17 cellular contexts compared by ENCODE assay signal in genomic region chrX:97628807-97629596, GRCh38.
A peak's percentile ranks its signal among the peaks of the same experiment; 100 is the strongest.
DNase-seq lines count a peak whose midpoint lies in the region; ATAC-seq, FAIRE-seq and TF ChIP-seq lines count a peak whose summit lies in the region.
"Had no signal": no experiment of that assay in that cellular context is flagged by ENCODE, and none has a peak within 500 bp of the region (broad histone marks: within the 10 kb centered on the region; RNA-seq: fewer than 3 reads in every experiment).

No MANE protein-coding gene starts in this region.

- no peak for TF ChIP-seq POLR2A in right lobe of liver (IDR thresholded peaks at IDR 0.05)

- DNase-seq in GM19239 (ENCODE audit: insufficient read length, low spot score) (no peak), NCI-H69 (lab: John Stamatoyannopoulos, UW) (peak; percentile 63), astrocyte (ENCODE audit: low read depth) (no peak), right lobe of liver (no peak), NCI-H1694 treated with DMSO at 0.1 percent for 48 hours (lab: John Stamatoyannopoulos, UW) (no peak), nephron progenitor cell (no peak)
- no peak for DNase-seq in activated naive CD4-positive, alpha-beta T cell treated with anti-CD3 and anti-CD28 coated beads, Interleukin-2, amount 10 ng/mL, durations not matched to agents 7 days and 5 days
- DNase-seq in activated effector memory CD4-positive, alpha-beta T cell treated with Interleukin-2 at 50 U/mL for 16 hours, result no peak
- DNase-seq: GOT3, KBM-7, NCI-H510A treated with DMSO at 0.1 percent for 48 hours, Right ventricle myocardium superior, T-helper 1 cell, T-helper 9 cell had no signal

- H3K4me2 ChIP-seq in astrocyte (ENCODE audit: low read length), result no peak overlapping the region

- intact Hi-C loops in right lobe of liver (cut with DNase I), result no loop called here

- peak; percentile 75 to 83 (median 79) for ATAC-seq in right lobe of liver

- TF ChIP-seq CTCF in astrocyte (IDR thresholded peaks at IDR 0.05; ENCODE audit: insufficient read depth, low read depth, low read length) (no peak), right lobe of liver (IDR thresholded peaks at IDR 0.05) (no peak), nephron progenitor cell (IDR thresholded peaks at IDR 0.05) (no peak)

- no peaks in the 10 kb centered on the region for H3K9me3 ChIP-seq in astrocyte (ENCODE audit: insufficient read depth, low read depth, low read length)
- H3K9me3 ChIP-seq in right lobe of liver, result no peaks in the 10 kb centered on the region

- H4K20me1 ChIP-seq in astrocyte (ENCODE audit: insufficient read depth, low read length), result no peaks in the 10 kb centered on the region

- H3K27me3 ChIP-seq in astrocyte (ENCODE audit: insufficient read depth, low read length) (no peaks in the 10 kb centered on the region), right lobe of liver (peaks cover 0 to 3% of the 10 kb centered on the region in 2 donors)

- H3K27ac Mint-ChIP-seq in astrocyte (ENCODE audit: unreplicated experiment) (no peak overlapping the region), nephron progenitor cell (no peak overlapping the region)
- H3K27ac Mint-ChIP-seq in activated naive CD4-positive, alpha-beta T cell treated with anti-CD3 and anti-CD28 coated beads, Interleukin-2, amount 10 ng/mL, durations not matched to agents 7 days and 5 days, result no peak overlapping the region
- H3K27ac Mint-ChIP-seq: CD14-positive monocyte had no signal

- H3K4me3 Mint-ChIP-seq in astrocyte (ENCODE audit: unreplicated experiment) (no peak overlapping the region), nephron progenitor cell (no peak overlapping the region)
- H3K4me3 Mint-ChIP-seq in activated naive CD4-positive, alpha-beta T cell treated with anti-CD3 and anti-CD28 coated beads, Interleukin-2, amount 10 ng/mL, durations not matched to agents 7 days and 5 days, result no peak overlapping the region
- H3K4me3 Mint-ChIP-seq: CD14-positive monocyte had no signal

- FAIRE-seq in GM19239 (lab: Jason Lieb, UNC) (peak; percentile 64), astrocyte (lab: Jason Lieb, UNC) (peak; percentile 74)
- FAIRE-seq: G401.6 had no signal

- H3K79me2 ChIP-seq in astrocyte (ENCODE audit: insufficient read depth, low read length), result no peaks in the 10 kb centered on the region

- no peak overlapping the region for H3K27ac ChIP-seq in astrocyte (ENCODE audit: low read depth, low read length)
- H3K27ac ChIP-seq in right lobe of liver, result peak overlapping the region; percentile 11 to 28 (median 14)
- H3K27ac ChIP-seq: SK-N-MC had no signal

- CTCF ChIA-PET in activated naive CD4-positive, alpha-beta T cell treated with anti-CD3 and anti-CD28 coated beads, Interleukin-2, amount 10 ng/mL, durations not matched to agents 7 days and 5 days (lab: Charles Lee), result no interaction called here

- H3K9me3 Mint-ChIP-seq in astrocyte (ENCODE audit: unreplicated experiment), result no peaks in the 10 kb centered on the region
- H3K9me3 Mint-ChIP-seq in activated naive CD4-positive, alpha-beta T cell treated with anti-CD3 and anti-CD28 coated beads, Interleukin-2, amount 10 ng/mL, durations not matched to agents 7 days and 5 days, result no peaks in the 10 kb centered on the region
- peaks cover 6% of the 10 kb centered on the region for H3K9me3 Mint-ChIP-seq in nephron progenitor cell

- H3K27me3 Mint-ChIP-seq in astrocyte (ENCODE audit: low read depth, unreplicated experiment) (no peaks in the 10 kb centered on the region), nephron progenitor cell (ENCODE audit: low read depth, poor library complexity) (peaks cover 3% of the 10 kb centered on the region)
- H3K27me3 Mint-ChIP-seq in activated naive CD4-positive, alpha-beta T cell treated with anti-CD3 and anti-CD28 coated beads, Interleukin-2, amount 10 ng/mL, durations not matched to agents 7 days and 5 days, result peaks cover 4% of the 10 kb centered on the region

- H3K9ac ChIP-seq in astrocyte (ENCODE audit: low read length), result no peak overlapping the region

- H3K36me3 ChIP-seq in astrocyte (ENCODE audit: insufficient read depth, low read length), result no peaks in the 10 kb centered on the region
- H3K36me3 ChIP-seq in right lobe of liver, result no peaks in the 10 kb centered on the region

- no peaks in the 10 kb centered on the region for H3K4me1 Mint-ChIP-seq in astrocyte (ENCODE audit: low read depth, unreplicated experiment)
- H3K4me1 Mint-ChIP-seq in activated naive CD4-positive, alpha-beta T cell treated with anti-CD3 and anti-CD28 coated beads, Interleukin-2, amount 10 ng/mL, durations not matched to agents 7 days and 5 days, result no peaks in the 10 kb centered on the region
- H3K4me1 Mint-ChIP-seq in nephron progenitor cell, result no peaks in the 10 kb centered on the region
- H3K4me1 Mint-ChIP-seq: CD14-positive monocyte had no signal

- H3K4me3 ChIP-seq in astrocyte (ENCODE audit: insufficient read depth, low read depth, low read length), result no peak overlapping the region
- no peak overlapping the region for H3K4me3 ChIP-seq in right lobe of liver
- H3K4me3 ChIP-seq: SK-N-MC had no signal

- H3K4me1 ChIP-seq in astrocyte (ENCODE audit: insufficient read depth, low read length) (no peaks in the 10 kb centered on the region), right lobe of liver (peaks cover 0 to 6% (median 0%) of the 10 kb centered on the region in 4 donors)

- no peak overlapping the region for H2AFZ ChIP-seq in astrocyte (ENCODE audit: low read depth, low read length)

- 30% methylated on average over 6 of the region's 6 CpGs for WGBS in right lobe of liver (ENCODE audit: insufficient coverage, low coverage, low lambda C conversion rate, missing lambda C conversion rate)

- no peaks in the 10 kb centered on the region for H3K36me3 Mint-ChIP-seq in astrocyte (ENCODE audit: low read depth, unreplicated experiment)
- H3K36me3 Mint-ChIP-seq in activated naive CD4-positive, alpha-beta T cell treated with anti-CD3 and anti-CD28 coated beads, Interleukin-2, amount 10 ng/mL, durations not matched to agents 7 days and 5 days, result no peaks in the 10 kb centered on the region
- H3K36me3 Mint-ChIP-seq in nephron progenitor cell (ENCODE audit: low read depth), result no peaks in the 10 kb centered on the region
- H3K36me3 Mint-ChIP-seq: CD14-positive monocyte had no signal
